Comparison of ENCODE assay signal across 1 cellular context in genomic region chr1:30855686-30856259, GRCh38.
A peak's percentile ranks its signal among the peaks of the same experiment; 100 is the strongest.
TF ChIP-seq lines count a peak whose summit lies in the region.

No MANE protein-coding gene starts in this region.

TF ChIP-seq in HepG2, 621 proteins besides CTCF, POLR2A, EP300 and RAD21:
- 0 out of 2 replicates have a peak, but pooled peaks have one; percentile 18 for TF ChIP-seq ZNF629 (CRISPR knock-in tag; conservative IDR thresholded peaks at IDR 0.05)
- no peak for TF ChIP-seq CERS6 (CRISPR knock-in tag; IDR thresholded peaks at IDR 0.05)
